Comparison of ENCODE assay signal across 26 cellular contexts in genomic region chr16:1005286-1005685, GRCh38.
"Had no signal": no experiment of that assay in that cellular context is flagged by ENCODE, and none has a peak within 500 bp of the region (broad histone marks: within the 10 kb centered on the region; RNA-seq: fewer than 3 reads in every experiment).

No MANE protein-coding gene starts in this region.

- H3K4me1 ChIP-seq: breast epithelium, parathyroid adenoma, testis had no signal

- H3K4me1 Mint-ChIP-seq: activated B cell treated with CpG ODN at 0.5 μM for 24 hours, endodermal cell, neural crest cell had no signal

- H3K4me3 ChIP-seq: breast epithelium, testis, transverse colon had no signal

- H2AFZ ChIP-seq: parathyroid adenoma had no signal

- DNase-seq: activated B cell treated with CpG ODN at 0.5 μM for 24 hours; activated CD4-positive, alpha-beta T cell treated with anti-CD3 and anti-CD28 coated beads for 4 hours; activated effector memory CD4-positive, alpha-beta T cell treated with anti-CD3 and anti-CD28 coated beads, Interleukin-2, amount 50 U/mL, for 16 hours; central memory CD4-positive, alpha-beta T cell; endodermal cell; foreskin fibroblast; head of caudate nucleus; hippocampal formation; immature natural killer cell; kidney; left colon; naive B cell; occipital lobe; right cardiac atrium; stimulated activated CD4-positive, alpha-beta T cell treated with anti-CD3 and anti-CD28 coated beads, Interleukin-15, amount 100 ng/mL, for 24 hours; stimulated activated CD4-positive, alpha-beta T cell treated with anti-CD3 and anti-CD28 coated beads, Interleukin-2, amount 100 ng/mL, for 24 hours; stimulated activated naive B cell treated with anti-CD40 and anti-IgM and Interleukin-4, amounts not matched to agents 10 μg/mL and 1 μg/mL and 100 μg/mL, for 72 hours; T-cell; testis; transverse colon had no signal

- H3K36me3 ChIP-seq: breast epithelium, transverse colon had no signal

- H3K27ac ChIP-seq: breast epithelium, parathyroid adenoma, testis, transverse colon had no signal

- H3K9me3 Mint-ChIP-seq: activated B cell treated with CpG ODN at 0.5 μM for 24 hours; endodermal cell; immature natural killer cell; mesothelial cell of epicardium; naive B cell; neural crest cell; stimulated activated naive B cell treated with anti-CD40 and anti-IgM and Interleukin-4, amounts not matched to agents 10 μg/mL and 1 μg/mL and 100 μg/mL, for 72 hours; T-cell; T-helper 2 cell treated with Interferon-gamma antibody and Interleukin-4, amounts not matched to agents 5 μg/mL and 100 μg/mL, for 36 hours had no signal

- H3K27ac Mint-ChIP-seq: activated B cell treated with CpG ODN at 0.5 μM for 24 hours; endodermal cell; immature natural killer cell; mesothelial cell of epicardium; stimulated activated naive B cell treated with anti-CD40 and anti-IgM and Interleukin-4, amounts not matched to agents 10 μg/mL and 1 μg/mL and 100 μg/mL, for 72 hours; T-helper 2 cell treated with Interferon-gamma antibody and Interleukin-4, amounts not matched to agents 5 μg/mL and 100 μg/mL, for 36 hours had no signal

- ATAC-seq: esophagus mucosa; right cardiac atrium; stimulated activated naive B cell treated with anti-CD40 and anti-IgM and Interleukin-4, amounts not matched to agents 10 μg/mL and 1 μg/mL and 100 μg/mL, for 72 hours; T-cell had no signal

- H3K79me2 ChIP-seq: parathyroid adenoma had no signal

- H3K4me3 Mint-ChIP-seq: activated B cell treated with CpG ODN at 0.5 μM for 24 hours; endodermal cell; immature natural killer cell; mesothelial cell of epicardium; neural crest cell; stimulated activated naive B cell treated with anti-CD40 and anti-IgM and Interleukin-4, amounts not matched to agents 10 μg/mL and 1 μg/mL and 100 μg/mL, for 72 hours; T-helper 2 cell treated with Interferon-gamma antibody and Interleukin-4, amounts not matched to agents 5 μg/mL and 100 μg/mL, for 36 hours had no signal

- H3K9me3 ChIP-seq: testis, transverse colon had no signal

- H3K36me3 Mint-ChIP-seq: immature natural killer cell; mesothelial cell of epicardium; naive B cell; stimulated activated naive B cell treated with anti-CD40 and anti-IgM and Interleukin-4, amounts not matched to agents 10 μg/mL and 1 μg/mL and 100 μg/mL, for 72 hours; T-cell had no signal

- H3K27me3 ChIP-seq: testis had no signal
